Comparison of ENCODE assay signal across 11 cellular contexts in the genomic region with DNA sequence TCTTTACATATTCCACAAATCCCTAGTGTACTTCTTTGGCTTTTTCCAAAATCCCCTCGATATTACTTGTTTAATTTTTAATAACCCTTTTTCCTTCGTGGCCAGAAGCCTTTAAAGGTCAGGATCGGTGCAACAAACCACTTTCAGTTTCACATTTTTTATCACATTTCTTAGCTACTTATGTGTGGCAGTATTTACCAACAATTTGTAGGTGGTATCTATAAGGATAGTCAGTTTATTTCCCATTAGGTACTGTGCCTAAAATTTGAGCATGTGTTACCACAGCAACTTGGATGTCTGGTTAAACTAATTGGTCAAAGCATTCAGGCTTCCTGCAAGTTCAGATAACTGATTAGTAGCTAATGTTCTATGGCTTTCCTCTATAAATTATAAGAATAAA.
DNase-seq lines count a peak whose midpoint lies in the region; ATAC-seq, FAIRE-seq and TF ChIP-seq lines count a peak whose summit lies in the region.
"Had no signal": no experiment of that assay in that cellular context is flagged by ENCODE, and none has a peak within 500 bp of the region (broad histone marks: within the 10 kb centered on the region; RNA-seq: fewer than 3 reads in every experiment).

No MANE protein-coding gene starts in this region.

- H3K27ac Mint-ChIP-seq in IgD-negative memory B cell = peak overlapping the region; percentile 21 to 87 (median 41)
- H3K27ac Mint-ChIP-seq: activated naive CD4-positive, alpha-beta T cell treated with anti-CD3 and anti-CD28 coated beads, Interleukin-2, amount 50 U/mL, for 24 hours; CD4-positive, alpha-beta T cell; naive thymus-derived CD4-positive, alpha-beta T cell had no signal

- no peak for TF ChIP-seq CTCF in AG10803 (conservative IDR thresholded peaks at IDR 0.05; ENCODE audit: low read length)
- TF ChIP-seq CTCF in kidney (IDR thresholded peaks at IDR 0.05; ENCODE audit: borderline replicate concordance, extremely low read depth, insufficient read depth) = no peak

- ATAC-seq in GM19455 (IDR thresholded peaks at IDR 0.05; ENCODE audit: unreplicated experiment) = peak; percentile 60
- ATAC-seq: naive thymus-derived CD4-positive, alpha-beta T cell had no signal

- intact Hi-C loops in kidney (cut with DNase I) = no loop called here

- H3K4me1 ChIP-seq in kidney (ENCODE audit: control insufficient read depth in 1 of 2, insufficient read depth in 1 of 2, low read depth in 1 of 2, low read length in 2 of 2) = peaks cover 0 to 4% of the 10 kb centered on the region in 2 donors

- H3K9ac ChIP-seq in kidney (ENCODE audit: low read length in 2 of 2) = peak overlapping the region in 1 of 2 donors; percentile 11

- H3K27me3 Mint-ChIP-seq in IgD-negative memory B cell = no peaks in the 10 kb centered on the region
- H3K27me3 Mint-ChIP-seq: CD4-positive, alpha-beta T cell had no signal

- DNase-seq in AG10803 (ENCODE audit: low read depth) (no peak), kidney (no peak), mucosa of gallbladder (ENCODE audit: low spot score) (no peak), 8988T (no peak), urothelium cell line (ENCODE audit: low spot score) (no peak), NCI-H226 (no peak)
- DNase-seq: CD4-positive, alpha-beta T cell; naive thymus-derived CD4-positive, alpha-beta T cell had no signal

- H3K4me1 Mint-ChIP-seq in IgD-negative memory B cell = peaks cover 24 to 41% (median 28%) of the 10 kb centered on the region in 3 donors
- H3K4me1 Mint-ChIP-seq: activated naive CD4-positive, alpha-beta T cell treated with anti-CD3 and anti-CD28 coated beads, Interleukin-2, amount 50 U/mL, for 24 hours had no signal

- H3K4me3 Mint-ChIP-seq in IgD-negative memory B cell = peak overlapping the region; percentile 79 to 91 (median 88)
- H3K4me3 Mint-ChIP-seq: activated naive CD4-positive, alpha-beta T cell treated with anti-CD3 and anti-CD28 coated beads, Interleukin-2, amount 50 U/mL, for 24 hours; CD4-positive, alpha-beta T cell; naive thymus-derived CD4-positive, alpha-beta T cell had no signal

- H3K9me3 Mint-ChIP-seq in IgD-negative memory B cell = peaks cover 0 to 5% (median 4%) of the 10 kb centered on the region in 3 donors
- H3K9me3 Mint-ChIP-seq: CD4-positive, alpha-beta T cell had no signal

- no peak for FAIRE-seq in kidney (lab: Jason Lieb, UNC)
- no peak for FAIRE-seq in urothelium cell line (lab: Jason Lieb, UNC)

- H3K9me3 ChIP-seq in kidney (ENCODE audit: control insufficient read depth in 1 of 2, low read length in 2 of 2) = no peaks in the 10 kb centered on the region

- peaks cover 4% of the 10 kb centered on the region for H3K36me3 Mint-ChIP-seq in IgD-negative memory B cell
- H3K36me3 Mint-ChIP-seq: activated naive CD4-positive, alpha-beta T cell treated with anti-CD3 and anti-CD28 coated beads, Interleukin-2, amount 50 U/mL, for 24 hours had no signal

- no peak overlapping the region for H3K27ac ChIP-seq in kidney (ENCODE audit: low read depth in 2 of 2, low read length in 2 of 2)

- no peaks in the 10 kb centered on the region for H3K36me3 ChIP-seq in kidney (ENCODE audit: control insufficient read depth in 1 of 2, insufficient read depth in 2 of 2, low read length in 2 of 2)

- H3K4me3 ChIP-seq in AG10803 (ENCODE audit: low read length) (peak overlapping the region; percentile 48), kidney (ENCODE audit: low read length in 2 of 2) (peak overlapping the region; percentile 62 to 76)
